In genomic region chr1:147670319-147671003, GRCh38 we compare ENCODE assay signal across 8 cellular contexts.
DNase-seq lines count a peak whose midpoint lies in the region; ATAC-seq and TF ChIP-seq lines count a peak whose summit lies in the region.

Gene ACP6 (minus strand): TSS chr1:147670524. CDS start chr1:147670048, 476 bp downstream.

- DNase-seq in Ammon's horn (ENCODE audit: low spot score): peak; percentile 98
- peak; percentile 88 for DNase-seq in GM19238 (ENCODE audit: insufficient read length, low spot score)
- DNase-seq in NCI-H510A (lab: John Stamatoyannopoulos, UW): peak; percentile 94
- DNase-seq in activated CD4-positive, alpha-beta T cell treated with anti-CD3 and anti-CD28 coated beads for 48 hours: peak; percentile 93
- DNase-seq in coronary artery (ENCODE audit: low spot score): peak; percentile 95
- DNase-seq in stimulated activated CD4-positive, alpha-beta T cell treated with anti-CD3 and anti-CD28 coated beads, Interleukin-1b, Interleukin-23, amount 100 ng/mL, for 24 hours (ENCODE audit: low read depth in 4 of 4, low spot score in 1 of 4): peak; percentile 63 to 86 (median 74)

- peak; percentile 98 for ATAC-seq in HG03439 (IDR thresholded peaks at IDR 0.05; ENCODE audit: unreplicated experiment)

- H3K27me3 ChIP-seq in layer of hippocampus (ENCODE audit: control insufficient read depth, insufficient read depth, low read length): no peaks in the 10 kb centered on the region

- H3K4me3 ChIP-seq in coronary artery: peak within 1 kb of the TSS; percentile 81

- TF ChIP-seq CTCF in coronary artery (IDR thresholded peaks at IDR 0.05): no peak

- peak within 1 kb of the TSS; percentile 53 to 89 for H3K27ac ChIP-seq in coronary artery
- H3K27ac ChIP-seq in layer of hippocampus (ENCODE audit: low read depth, low read length): peak within 1 kb of the TSS; percentile 72

Comparison
In these comparisons a context has a peak if more than half of its experiments do, and no peak if none do; other contexts are left out.
1. Peak in every context shown above with its lines: DNase-seq, ATAC-seq, H3K4me3 ChIP-seq and H3K27ac ChIP-seq.